Comparison of ENCODE assay signal across 26 cellular contexts in the genomic region with DNA sequence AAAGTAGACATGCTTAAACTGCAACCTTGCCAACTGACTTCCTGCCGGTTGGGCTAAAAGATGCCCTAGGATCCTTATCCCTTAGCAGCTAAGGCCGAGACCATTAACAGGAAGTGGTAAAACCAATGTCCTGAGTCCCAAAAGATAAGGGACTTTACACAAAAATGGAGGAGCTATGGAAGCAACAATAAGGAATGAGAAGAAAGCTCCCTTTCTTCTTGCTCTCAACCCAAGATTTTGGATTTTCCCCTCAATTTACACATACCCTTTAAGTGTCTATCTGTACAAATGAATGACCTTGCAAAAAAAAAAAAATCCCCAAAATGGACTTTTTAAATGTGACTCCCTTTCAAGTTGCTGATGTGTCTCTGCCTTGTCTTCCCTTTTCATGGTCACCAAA.
"Had no signal": no experiment of that assay in that cellular context is flagged by ENCODE, and none has a peak within 500 bp of the region (broad histone marks: within the 10 kb centered on the region; RNA-seq: fewer than 3 reads in every experiment).

No MANE protein-coding gene starts in this region.

- ATAC-seq: gastrocnemius medialis; natural killer cell treated with Interleukin-12 subunit alpha and Interleukin-12 subunit beta and Interleukin-15 and Interleukin-18, amount 100 ng/mL, for 72 hours had no signal

- H3K9me3 ChIP-seq: esophagus squamous epithelium, gastrocnemius medialis, left ventricle myocardium inferior, ovary, prostate gland, spleen, thoracic aorta, vagina had no signal

- H3K36me3 ChIP-seq: esophagus squamous epithelium, gastrocnemius medialis, left ventricle myocardium inferior, ovary, prostate gland, spleen, thoracic aorta, vagina had no signal

- H3K4me3 Mint-ChIP-seq: endodermal cell; mesothelial cell of epicardium; natural killer cell treated with Interleukin-12 subunit alpha and Interleukin-12 subunit beta and Interleukin-15 and Interleukin-18, amount 100 ng/mL, for 72 hours; type B pancreatic cell had no signal

- H3K4me3 ChIP-seq: esophagus squamous epithelium, gastrocnemius medialis, left ventricle myocardium inferior, ovary, prostate gland, spleen, thoracic aorta, vagina had no signal

- H3K9me3 Mint-ChIP-seq: endodermal cell; natural killer cell treated with Interleukin-12 subunit alpha and Interleukin-12 subunit beta and Interleukin-15 and Interleukin-18, amount 100 ng/mL, for 72 hours; type B pancreatic cell had no signal

- H3K36me3 Mint-ChIP-seq: mesothelial cell of epicardium; natural killer cell treated with Interleukin-12 subunit alpha and Interleukin-12 subunit beta and Interleukin-15 and Interleukin-18, amount 100 ng/mL, for 72 hours; type B pancreatic cell had no signal

- DNase-seq: activated CD4-positive, alpha-beta T cell treated with anti-CD3 and anti-CD28 coated beads for 1 hour; activated CD4-positive, alpha-beta T cell treated with anti-CD3 and anti-CD28 coated beads, Interleukin-2, amount 50 U/mL, for 4 hours; activated CD8-positive, alpha-beta memory T cell treated with anti-CD3 and anti-CD28 coated beads, Interleukin-2, amount 50 U/mL, for 48 hours; activated effector memory CD4-positive, alpha-beta T cell treated with Interleukin-2 at 50 U/mL for 16 hours; activated naive CD4-positive, alpha-beta T cell treated with anti-CD3 and anti-CD28 coated beads, Interleukin-2, amount 50 U/mL, for 16 hours; activated T-cell treated with anti-CD3 and anti-CD28 coated beads, Interleukin-2, amount 50 U/mL, for 48 hours; central memory CD4-positive, alpha-beta T cell; endodermal cell; esophagus squamous epithelium; gastrocnemius medialis; head of caudate nucleus; hypothalamus; left ventricle myocardium inferior; ovary; spleen; stimulated activated CD4-positive, alpha-beta T cell treated with anti-CD3 and anti-CD28 coated beads, Interleukin-4, amount 100 ng/mL, for 1 hour; stimulated activated naive CD4-positive, alpha-beta T cell; T-helper 1 cell had no signal

- H3K4me1 Mint-ChIP-seq: mesothelial cell of epicardium had no signal

- FAIRE-seq: astrocyte, colon had no signal

- H3K4me1 ChIP-seq: esophagus squamous epithelium, gastrocnemius medialis, prostate gland had no signal

- H3K27ac Mint-ChIP-seq: endodermal cell; mesothelial cell of epicardium; natural killer cell treated with Interleukin-12 subunit alpha and Interleukin-12 subunit beta and Interleukin-15 and Interleukin-18, amount 100 ng/mL, for 72 hours; type B pancreatic cell had no signal

- H3K27ac ChIP-seq: esophagus squamous epithelium, gastrocnemius medialis, left ventricle myocardium inferior, ovary, prostate gland, spleen, thoracic aorta, vagina had no signal

- H3K27me3 ChIP-seq: esophagus squamous epithelium, gastrocnemius medialis, ovary, spleen, vagina had no signal
